In genomic region chr9:109199676-109200075, GRCh38 we compare ENCODE assay signal across 34 cellular contexts. TPM values are rescaled to one million over a fixed set of nuclear protein-coding genes. Genes with fewer than 3 reads are reported as not detected.
"Had no signal": no experiment of that assay in that cellular context is flagged by ENCODE, and none has a peak within 500 bp of the region (broad histone marks: within the 10 kb centered on the region; RNA-seq: fewer than 3 reads in every experiment).

No MANE protein-coding gene starts in this region.

- H3K9me3 ChIP-seq: MG63 had no signal

- H3K4me3 ChIP-seq: MG63 had no signal

- DNase-seq: Karpas-422, Kasumi-1, MG63, MM.1S, NCI-H1048, NCI-H1092, NCI-H1092 treated with DMSO at 0.1 percent for 48 hours, NCI-H1105, NCI-H1105 treated with DMSO at 0.1 percent for 48 hours, NCI-H1417 treated with DMSO at 0.1 percent for 48 hours, NCI-H1436, NCI-H1436 treated with DMSO at 0.1 percent for 48 hours, NCI-H146, NCI-H1694, NCI-H1694 treated with DMSO at 0.1 percent for 48 hours, NCI-H187, NCI-H187 treated with DMSO at 0.1 percent for 48 hours, NCI-H1930, NCI-H2029, NCI-H2029 treated with DMSO at 0.1 percent for 48 hours, NCI-H2081, NCI-H2081 treated with DMSO at 0.1 percent for 48 hours, NCI-H2107, NCI-H2171, NCI-H2171 treated with DMSO at 0.1 percent for 48 hours, NCI-H2227 treated with DMSO at 0.1 percent for 48 hours, NCI-H226, NCI-H345, NCI-H446, NCI-H446 treated with DMSO at 0.1 percent for 48 hours, NCI-H510A had no signal

- H3K4me2 ChIP-seq: KMS-11 had no signal

- H3K27me3 ChIP-seq: MG63 had no signal

- H3K9ac ChIP-seq: KMS-11 had no signal

- H3K27ac ChIP-seq: KMS-11 had no signal

- H3K36me3 ChIP-seq: MG63 had no signal

RNA-seq across cellular contexts. Expression of gene FRRS1L, which starts 32.6 kb away (rescaled TPM):
- total RNA-seq: MCF 10A, NCI-H460 had no signal
